Comparison of ENCODE assay signal across 17 cellular contexts in the genomic region with DNA sequence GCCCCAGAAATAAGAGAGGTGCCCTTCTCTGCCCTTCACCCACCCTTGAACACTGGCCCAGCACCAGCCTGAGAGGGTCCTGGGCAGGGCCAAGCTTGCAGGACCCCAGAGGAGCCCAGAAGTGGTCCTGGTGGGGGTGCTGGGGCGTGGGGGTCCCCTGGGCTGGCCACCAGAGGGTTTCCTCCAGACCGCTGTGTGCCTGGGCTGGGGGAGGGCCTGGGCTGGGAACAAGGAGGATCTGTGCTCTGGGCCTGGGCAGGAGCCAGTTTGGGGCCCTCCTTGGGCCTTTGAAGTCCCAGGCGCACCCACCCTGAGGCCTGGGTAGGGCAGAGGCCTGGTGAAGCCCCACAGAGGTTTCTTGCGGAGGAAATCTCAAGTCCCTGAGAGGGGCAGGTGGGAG.
"Had no signal": no experiment of that assay in that cellular context is flagged by ENCODE, and none has a peak within 500 bp of the region (broad histone marks: within the 10 kb centered on the region; RNA-seq: fewer than 3 reads in every experiment).

No MANE protein-coding gene starts in this region.

- DNase-seq: activated CD4-positive, alpha-beta T cell treated with anti-CD3 and anti-CD28 coated beads for 36 hours; activated CD4-positive, alpha-beta T cell treated with anti-CD3 and anti-CD28 coated beads, Interleukin-2, amount 50 U/mL, for 48 hours; activated naive CD4-positive, alpha-beta T cell treated with Interleukin-2 at 50 U/mL for 16 hours; activated naive CD8-positive, alpha-beta T cell treated with anti-CD3 and anti-CD28 coated beads, Interleukin-2, amount 10 ng/mL, durations not matched to agents 7 days and 5 days; body of pancreas; central memory CD4-positive, alpha-beta T cell; erythroblast; mucosa of descending colon; naive thymus-derived CD4-positive, alpha-beta T cell; stomach; T-cell had no signal

- H2AFZ ChIP-seq: neural progenitor cell had no signal

- H3K27ac ChIP-seq: body of pancreas, left lung, neural progenitor cell, prostate gland, vagina had no signal

- H3K9ac ChIP-seq: neural progenitor cell had no signal

- H3K4me3 ChIP-seq: body of pancreas, coronary artery, left lung, mucosa of descending colon, neural progenitor cell, prostate gland, right atrium auricular region, stomach, vagina had no signal

- H3K4me2 ChIP-seq: neural progenitor cell had no signal

- H3K27me3 ChIP-seq: body of pancreas, left lung, neural progenitor cell, right atrium auricular region, stomach, vagina had no signal

- H3K4me1 ChIP-seq: neural progenitor cell had no signal

- H3K9me3 ChIP-seq: body of pancreas, left lung, mucosa of descending colon, prostate gland, right atrium auricular region, stomach, vagina had no signal

- H3K36me3 ChIP-seq: left lung, neural progenitor cell, prostate gland, right atrium auricular region, stomach, vagina had no signal
